10 cellular contexts compared by ENCODE assay signal in the genomic region with DNA sequence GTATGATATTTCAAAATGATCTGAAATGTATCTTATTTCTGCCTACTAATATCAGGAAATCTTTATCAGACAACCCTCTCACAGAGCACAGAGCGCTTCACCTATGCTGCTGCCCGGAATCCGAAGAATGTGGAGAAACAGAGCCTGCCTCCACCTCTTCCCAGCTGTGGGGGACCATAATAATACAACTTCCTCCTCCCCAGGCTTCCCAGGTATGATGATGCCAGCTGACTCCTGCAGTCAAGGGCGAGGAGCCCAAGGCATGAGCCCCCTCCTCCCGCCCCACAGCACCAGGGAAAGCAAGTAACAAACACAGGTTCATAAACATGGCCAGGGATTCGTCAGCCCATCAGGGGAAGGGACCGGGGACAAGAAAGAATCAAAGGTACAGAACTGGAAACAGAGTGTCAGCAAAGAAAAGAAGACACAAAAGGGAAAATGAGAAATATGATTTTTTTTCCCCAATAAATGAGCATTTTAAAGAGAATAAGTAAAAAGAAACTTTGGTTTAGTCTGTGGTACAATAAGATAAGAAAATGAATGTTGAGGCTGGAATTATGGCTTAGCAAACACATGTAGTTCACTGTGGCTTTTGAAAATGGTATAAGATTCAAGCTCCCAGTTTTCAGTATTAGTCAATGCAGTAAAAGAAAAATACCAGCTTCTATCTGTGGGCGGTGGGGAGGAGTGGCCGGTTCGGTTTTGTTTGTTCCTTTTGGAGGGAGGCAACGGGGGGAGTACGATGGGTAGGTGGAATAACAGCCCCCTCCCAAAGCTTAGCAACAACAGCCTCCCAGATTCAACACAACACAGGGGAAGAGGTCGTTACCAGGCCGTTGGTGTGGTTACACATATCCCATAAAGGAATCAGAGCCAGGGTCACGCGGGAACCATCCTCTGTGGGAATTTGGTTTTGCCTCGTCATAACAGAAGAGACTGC.
DNase-seq lines count a peak whose midpoint lies in the region; ATAC-seq and TF ChIP-seq lines count a peak whose summit lies in the region.
"Had no signal": no experiment of that assay in that cellular context is flagged by ENCODE, and none has a peak within 500 bp of the region (broad histone marks: within the 10 kb centered on the region; RNA-seq: fewer than 3 reads in every experiment).

No MANE protein-coding gene starts in this region.

- H3K9me3 Mint-ChIP-seq in progenitor cell of endocrine pancreas (ENCODE audit: low read depth): no peaks in the 10 kb centered on the region

- H3K4me1 Mint-ChIP-seq in progenitor cell of endocrine pancreas (ENCODE audit: low read depth): peaks cover 15% of the 10 kb centered on the region

- DNase-seq in SW480 (ENCODE audit: low spot score) (peak; percentile 31), fibroblast of mammary gland (ENCODE audit: low read depth) (peak; percentile 69), progenitor cell of endocrine pancreas (ENCODE audit: low spot score, unreplicated experiment) (no peak), NCI-H187 (lab: John Stamatoyannopoulos, UW) (no peak), COLO829 (ENCODE audit: low spot score) (no peak)
- DNase-seq: NCI-H2081 treated with DMSO at 0.1 percent for 48 hours, testis had no signal

- TF ChIP-seq CTCF in fibroblast of mammary gland (conservative IDR thresholded peaks at IDR 0.05; ENCODE audit: control insufficient read depth, insufficient read depth, low read depth, low read length) (no peak), progenitor cell of endocrine pancreas (IDR thresholded peaks at IDR 0.05; ENCODE audit: unreplicated experiment) (no peak)

- H3K4me3 ChIP-seq in fibroblast of mammary gland (ENCODE audit: control insufficient read depth, low read depth, low read length): no peak overlapping the region
- H3K4me3 ChIP-seq: PC-9, testis had no signal

- no peaks in the 10 kb centered on the region for H3K27me3 Mint-ChIP-seq in progenitor cell of endocrine pancreas

- H3K27ac Mint-ChIP-seq in progenitor cell of endocrine pancreas: peak overlapping the region; percentile 91

- H3K4me3 Mint-ChIP-seq in progenitor cell of endocrine pancreas (ENCODE audit: low read depth): no peak overlapping the region

- peaks cover 2% of the 10 kb centered on the region for H3K36me3 Mint-ChIP-seq in progenitor cell of endocrine pancreas (ENCODE audit: insufficient read depth)

- ATAC-seq in HG02852 (IDR thresholded peaks at IDR 0.05; ENCODE audit: unreplicated experiment): peak; percentile 46
- ATAC-seq in GM19463 (IDR thresholded peaks at IDR 0.05; ENCODE audit: unreplicated experiment): no peak

Comparison
In these comparisons a context has a peak if more than half of its experiments do, and no peak if none do; other contexts are left out.
1. DNase-seq: peak in SW480 (single experiment) and fibroblast of mammary gland (single experiment); none in progenitor cell of endocrine pancreas (single experiment), NCI-H187 (0 of 2) and COLO829 (single experiment).